In genomic region chr11:61509058-61510029, GRCh38 we compare ENCODE assay signal across 8 cellular contexts. TPM values are rescaled to one million over a fixed set of nuclear protein-coding genes. Genes with fewer than 3 reads are reported as not detected.
A peak's percentile ranks its signal among the peaks of the same experiment; 100 is the strongest.
DNase-seq lines count a peak whose midpoint lies in the region; ATAC-seq and TF ChIP-seq lines count a peak whose summit lies in the region.

No MANE protein-coding gene starts in this region.

- no peaks in the 10 kb centered on the region for H4K20me1 ChIP-seq in HCT116 (ENCODE audit: insufficient read depth)

- peaks cover 7% of the 10 kb centered on the region; the same call in 1 of the 2 replicates for H3K27me3 ChIP-seq in HCT116 (ENCODE audit: insufficient read depth, low read length)

- TF ChIP-seq RAD21 in HCT116 (IDR thresholded peaks at IDR 0.05; ENCODE audit: low read depth), result no peak

- POLR2A ChIA-PET in HCT116 (lab: Charles Lee), result no interaction called here

- no peaks in the 10 kb centered on the region for H3K9me3 ChIP-seq in HCT116 (ENCODE audit: control insufficient read depth in 1 of 2, insufficient read depth in 1 of 2, low read depth in 1 of 2, low read length in 2 of 2)

- BruUV-seq in HCT116 (replicated peaks; lab: Mats Ljungman, UMichigan), result no TSS peak

- H3K79me2 ChIP-seq in HCT116 (ENCODE audit: insufficient read depth, low read length), result no peaks in the 10 kb centered on the region

- H3K4me1 ChIP-seq in HCT116 (ENCODE audit: control insufficient read depth in 1 of 2, insufficient read depth in 2 of 2, low read length in 2 of 2), result peaks cover 17 to 30% of the 10 kb centered on the region in 2 experiments; a peak in 3 of 4 replicates

- H3K36me3 ChIP-seq in HCT116 (ENCODE audit: control insufficient read depth in 1 of 2, insufficient read depth in 2 of 2, low read length in 2 of 2), result no peaks in the 10 kb centered on the region

- no peak overlapping the region for H2AFZ ChIP-seq in HCT116 (ENCODE audit: low read depth, low read length, poor library complexity, severe bottlenecking)

- RAD21 ChIA-PET in HCT116 (lab: Charles Lee; ENCODE audit: low non-redundant PET in 1 of 2, low total read pairs in 2 of 2, uncharacterized antibody in 2 of 2, unreplicated experiment in 2 of 2), result interaction anchor here in 1 of 2 experiments (0.7 kb wide), 1 partner anchor 18 kb away, joined by 3 read pairs; no protein-coding TSS in a partner anchor

- peak; percentile 72 for DNase-seq in DMS79 (lab: John Stamatoyannopoulos, UW)
- peak; percentile 37 for DNase-seq in HCT116 (ENCODE audit: low read depth, low spot score)
- peak; percentile 45 for DNase-seq in NCI-H1694 (lab: John Stamatoyannopoulos, UW)
- peak; percentile 60 for DNase-seq in activated CD4-positive, CD25-positive, alpha-beta regulatory T cell treated with anti-CD3 and anti-CD28 coated beads, Interleukin-2, amount 50 U/mL, for 72 hours
- DNase-seq in choroid plexus epithelial cell (ENCODE audit: low read depth), result peak; percentile 54
- DNase-seq in left kidney (ENCODE audit: low read depth, low spot score), result peak; percentile 96
- peak; percentile 79 for DNase-seq in stimulated activated CD4-positive, alpha-beta T cell treated with anti-CD3 and anti-CD28 coated beads, Interleukin-1b, Interleukin-23, amount 100 ng/mL, for 48 hours
- DNase-seq in effector CD8-positive, alpha-beta T cell (lab: John Stamatoyannopoulos, UW), result no peak

- no peak overlapping the region for H3K27ac ChIP-seq in HCT116 (ENCODE audit: low read depth, low read length)

- H3K4me3 ChIP-seq in HCT116 (replicated peaks in 1 of 2; ENCODE audit: low read depth in 1 of 2, low read length in 2 of 2) (no peak overlapping the region), choroid plexus epithelial cell (ENCODE audit: low read depth, low read length) (no peak overlapping the region)

- H3K9me2 ChIP-seq in HCT116 (ENCODE audit: insufficient read depth), result no peaks in the 10 kb centered on the region

- no peak overlapping the region for H3K9ac ChIP-seq in HCT116 (ENCODE audit: low read length)

- TF ChIP-seq POLR2A in HCT116 (IDR thresholded peaks at IDR 0.05; ENCODE audit: borderline replicate concordance, extremely low read depth, insufficient read depth, insufficient read length), result no peak

- intact Hi-C loops in HCT116 (cut with micrococcal nuclease), result loop anchor here (2.0 kb wide), 1 partner anchor 57 kb away; no protein-coding TSS in a partner anchor

- CTCF ChIA-PET in HCT116 (lab: Charles Lee), result interaction anchor here (0.7 to 1.1 kb wide), 2 partner anchors 7 to 49 kb away, joined by 4 to 7 read pairs; no protein-coding TSS in a partner anchor

- TF ChIP-seq CTCF in HCT116 (IDR thresholded peaks at IDR 0.05 in 2 of 3, conservative IDR thresholded peaks at IDR 0.05 in 1 of 3; ENCODE audit: borderline replicate concordance in 1 of 3, insufficient read depth in 1 of 3, low read depth in 2 of 3, low read length in 2 of 3) (peak in 2 of 3 experiments; percentile 17 to 22; a peak in 3 of 6 replicates), choroid plexus epithelial cell (conservative IDR thresholded peaks at IDR 0.05; ENCODE audit: low read depth, low read length) (peak; percentile 19)

- H3K4me2 ChIP-seq in HCT116 (ENCODE audit: low read length), result peak overlapping the region; percentile 44

- peak; percentile 76 for ATAC-seq in HCT116

TF ChIP-seq in HCT116, 20 proteins besides CTCF, POLR2A, EP300 and RAD21:
- TF ChIP-seq ZFX (IDR thresholded peaks at IDR 0.05) (0 out of 2 replicates have a peak, but pooled peaks have one; percentile 13), FOSL1 (IDR thresholded peaks at IDR 0.05; ENCODE audit: low read depth) (no peak), POLR2AphosphoS5 (IDR thresholded peaks at IDR 0.05; ENCODE audit: low read depth, low read length) (no peak), SIN3A (IDR thresholded peaks at IDR 0.05; ENCODE audit: low read depth) (no peak), CBX3 (IDR thresholded peaks at IDR 0.05; ENCODE audit: low read depth) (no peak), ELF1 (IDR thresholded peaks at IDR 0.05; ENCODE audit: borderline replicate concordance, low read depth) (no peak), MAX (IDR thresholded peaks at IDR 0.05) (peak; percentile 73), YY1 (IDR thresholded peaks at IDR 0.05; ENCODE audit: extremely low read depth, insufficient replicate concordance, low read depth, low read length) (no peak), EGR1 (IDR thresholded peaks at IDR 0.05; ENCODE audit: low read depth) (no peak), EZH2 (IDR thresholded peaks at IDR 0.05) (no peak), TCF7L2 (IDR thresholded peaks at IDR 0.05; ENCODE audit: borderline replicate concordance, extremely low read depth, insufficient read depth, insufficient read length) (peak; percentile 15), REST (IDR thresholded peaks at IDR 0.05; ENCODE audit: low read depth) (no peak), ATF3 (IDR thresholded peaks at IDR 0.05) (no peak), EZH2phosphoT487 (IDR thresholded peaks at IDR 0.05; ENCODE audit: borderline replicate concordance) (no peak)

RNA-seq across cellular contexts. Expression of gene LRRC10B, which starts 0.8 kb away (rescaled TPM):
- not detected for total RNA-seq in HCT116 (2021; ENCODE audit: unreplicated experiment)
- polyA plus RNA-seq in HCT116 (2012), result 0.07 TPM in 1 of 2 replicates, not detected in the other
